ENCODE assay signal across 8 cellular contexts in the genomic region with DNA sequence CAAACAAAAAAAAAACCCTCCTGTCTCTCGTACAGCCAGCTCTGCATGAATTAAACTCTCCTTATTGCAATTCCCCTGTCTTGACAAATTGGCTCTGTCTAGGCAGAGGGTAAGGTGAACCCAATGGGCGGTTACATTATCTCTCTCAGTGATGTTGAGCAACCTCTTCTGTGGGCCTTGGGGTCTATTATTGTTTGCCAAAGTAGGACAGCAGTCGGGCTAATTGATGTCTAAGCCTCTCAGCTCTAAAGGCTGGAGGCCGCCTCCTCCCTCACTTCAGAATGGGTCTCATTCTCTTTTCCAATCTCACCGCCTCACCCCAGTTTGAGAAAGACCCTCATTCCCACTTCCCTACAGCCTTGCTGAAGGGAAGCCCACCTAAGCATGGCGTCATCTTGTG. TPM values are rescaled to one million over a fixed set of nuclear protein-coding genes. Genes with fewer than 3 reads are reported as not detected.
A peak's percentile ranks its signal among the peaks of the same experiment; 100 is the strongest.
DNase-seq lines count a peak whose midpoint lies in the region; ATAC-seq and TF ChIP-seq lines count a peak whose summit lies in the region.

No MANE protein-coding gene starts in this region.

- no peak for TF ChIP-seq POLR2A in tibial nerve (IDR thresholded peaks at IDR 0.05)

- 84 to 88% methylated on average over 6 of the region's 6 CpGs for WGBS in tibial nerve, 2 donors

- no peak for TF ChIP-seq EP300 in tibial nerve (IDR thresholded peaks at IDR 0.05)

- intact Hi-C loops in activated naive CD4-positive, alpha-beta T cell treated with anti-CD3 and anti-CD28 coated beads for 36 hours (cut with micrococcal nuclease): loop anchor here (5.0 kb wide), 2 partner anchors 269 to 474 kb away; partner anchors contain the start of gene CFL1
- intact Hi-C loops in ascending aorta (cut with DNase I): loop anchor here (5.0 kb wide), 1 partner anchor 189 kb away; the partner anchor contains the start of genes FAM89B and ZNRD2

- peaks cover 4% of the 10 kb centered on the region for H3K36me3 Mint-ChIP-seq in activated naive CD4-positive, alpha-beta T cell treated with anti-CD3 and anti-CD28 coated beads for 36 hours (ENCODE audit: low read depth)
- H3K36me3 Mint-ChIP-seq in mesothelial cell of epicardium: no peaks in the 10 kb centered on the region

- no peak overlapping the region for H3K4me3 ChIP-seq in ascending aorta
- no peak overlapping the region for H3K4me3 ChIP-seq in tibial nerve

- H3K27ac Mint-ChIP-seq in activated naive CD4-positive, alpha-beta T cell treated with anti-CD3 and anti-CD28 coated beads for 36 hours: peak overlapping the region; percentile 100
- H3K27ac Mint-ChIP-seq in mesothelial cell of epicardium: peak overlapping the region; percentile 91

- no peak for DNase-seq in activated naive CD4-positive, alpha-beta T cell treated with anti-CD3 and anti-CD28 coated beads for 36 hours
- no peak for DNase-seq in activated naive CD4-positive, alpha-beta T cell treated with anti-CD3 and anti-CD28 coated beads, Interleukin-2, amount 50 U/mL, for 16 hours
- DNase-seq in ascending aorta (ENCODE audit: low spot score in 2 of 2) (no peak), mesothelial cell of epicardium (ENCODE audit: low spot score in 2 of 2, unreplicated experiment in 2 of 2) (no peak), tibial nerve (ENCODE audit: low spot score in 2 of 2) (no peak), NCI-H1048 (lab: John Stamatoyannopoulos, UW) (no peak)

- H3K4me1 ChIP-seq in ascending aorta (peaks cover 13 to 43% of the 10 kb centered on the region in 2 donors), tibial nerve (peaks cover 0 to 78% (median 66%) of the 10 kb centered on the region in 4 donors)

- CTCF ChIA-PET in activated naive CD4-positive, alpha-beta T cell treated with anti-CD3 and anti-CD28 coated beads for 36 hours (lab: Charles Lee): interaction anchor here (0.6 to 4.1 kb wide), 2 partner anchors 30 to 33 kb away, joined by 3 to 24 read pairs; no protein-coding TSS in a partner anchor

- H3K27me3 ChIP-seq in ascending aorta (no peaks in the 10 kb centered on the region), tibial nerve (no peaks in the 10 kb centered on the region)

- H3K27ac ChIP-seq in ascending aorta: peak overlapping the region; percentile 95 to 97
- H3K27ac ChIP-seq in tibial nerve: peak overlapping the region; percentile 94 to 99 (median 99)

- no peaks in the 10 kb centered on the region for H3K9me3 ChIP-seq in ascending aorta
- H3K9me3 ChIP-seq in tibial nerve: no peaks in the 10 kb centered on the region

- H3K4me3 Mint-ChIP-seq in activated naive CD4-positive, alpha-beta T cell treated with anti-CD3 and anti-CD28 coated beads for 36 hours: peak overlapping the region; percentile 96
- H3K4me3 Mint-ChIP-seq in mesothelial cell of epicardium: peak overlapping the region; percentile 9

- H3K27me3 Mint-ChIP-seq in activated naive CD4-positive, alpha-beta T cell treated with anti-CD3 and anti-CD28 coated beads for 36 hours (ENCODE audit: low read depth): no peaks in the 10 kb centered on the region
- H3K27me3 Mint-ChIP-seq in mesothelial cell of epicardium (ENCODE audit: low read depth): no peaks in the 10 kb centered on the region

- H3K36me3 ChIP-seq in ascending aorta: no peaks in the 10 kb centered on the region
- H3K36me3 ChIP-seq in tibial nerve: peaks cover 0 to 2% (median 0%) of the 10 kb centered on the region in 3 donors

- no peaks in the 10 kb centered on the region for H3K9me3 Mint-ChIP-seq in activated naive CD4-positive, alpha-beta T cell treated with anti-CD3 and anti-CD28 coated beads for 36 hours
- no peaks in the 10 kb centered on the region for H3K9me3 Mint-ChIP-seq in mesothelial cell of epicardium

- ATAC-seq in GM19328 (IDR thresholded peaks at IDR 0.05; ENCODE audit: unreplicated experiment): no peak
- ATAC-seq in HG03108 (IDR thresholded peaks at IDR 0.05; ENCODE audit: unreplicated experiment): no peak

- TF ChIP-seq CTCF in ascending aorta (IDR thresholded peaks at IDR 0.05) (no peak), mesothelial cell of epicardium (IDR thresholded peaks at IDR 0.05; ENCODE audit: unreplicated experiment) (no peak), tibial nerve (IDR thresholded peaks at IDR 0.05) (no peak)

- peaks cover 57% of the 10 kb centered on the region for H3K4me1 Mint-ChIP-seq in activated naive CD4-positive, alpha-beta T cell treated with anti-CD3 and anti-CD28 coated beads for 36 hours (ENCODE audit: low read depth)
- peaks cover 43% of the 10 kb centered on the region for H3K4me1 Mint-ChIP-seq in mesothelial cell of epicardium

RNA-seq across cellular contexts. Expression of gene SLC25A45, which starts 1.3 kb away (rescaled TPM):
- 10 to 100 TPM; 10.4 to 12.1 TPM for total RNA-seq in activated naive CD4-positive, alpha-beta T cell treated with anti-CD3 and anti-CD28 coated beads for 36 hours
- total RNA-seq in ascending aorta (11.4 TPM), mesothelial cell of epicardium (3.9 to 4.7 TPM (median 4.7 TPM) in 3 replicates), tibial nerve (10 to 100 TPM in 2 of 4 donors, 1 to 10 TPM in 2; 1.8 to 22.5 (median 8.5) TPM)

RNA-seq across cellular contexts. Expression of gene FRMD8, which starts 2.7 kb away (rescaled TPM):
- 10 to 100 TPM; 38.2 to 40.0 TPM for total RNA-seq in activated naive CD4-positive, alpha-beta T cell treated with anti-CD3 and anti-CD28 coated beads for 36 hours
- 99.3 TPM for total RNA-seq in ascending aorta
- total RNA-seq in mesothelial cell of epicardium: 23.5 to 26.4 TPM (median 25.0 TPM) in 3 replicates
- total RNA-seq in tibial nerve: 100 to 1,000 TPM in 3 of 4 donors, 10 to 100 TPM in 1; 96.5 to 226 (median 128) TPM

RNA-seq across cellular contexts. Expression of gene TIGD3, which starts 29.2 kb away (rescaled TPM):
- total RNA-seq in activated naive CD4-positive, alpha-beta T cell treated with anti-CD3 and anti-CD28 coated beads for 36 hours: under 1 TPM; 0.32 to 0.62 TPM
- total RNA-seq in ascending aorta (not detected), mesothelial cell of epicardium (0.49 to 0.75 TPM (median 0.60 TPM) in 3 replicates), tibial nerve (under 1 TPM in 2 of 4 donors, not detected in 2; 0.30 to 0.59 TPM)

RNA-seq across cellular contexts. Expression of gene NEAT1, which starts 38.8 kb away (rescaled TPM):
- total RNA-seq in activated naive CD4-positive, alpha-beta T cell treated with anti-CD3 and anti-CD28 coated beads for 36 hours: 100 to 1,000 TPM; 693 to 750 TPM
- total RNA-seq in ascending aorta (180 TPM), mesothelial cell of epicardium (236 to 269 TPM (median 246 TPM) in 3 replicates), tibial nerve (100 to 1,000 TPM; 427 to 571 (median 461) TPM)

RNA-seq across cellular contexts. Expression of gene DPF2, which starts 50.1 kb away (rescaled TPM):
- total RNA-seq in activated naive CD4-positive, alpha-beta T cell treated with anti-CD3 and anti-CD28 coated beads for 36 hours: 10 to 100 TPM; 61.3 to 63.0 TPM
- total RNA-seq in ascending aorta: 70.9 TPM
- 80.1 to 85.3 TPM (median 81.3 TPM) in 3 replicates for total RNA-seq in mesothelial cell of epicardium
- total RNA-seq in tibial nerve: 10 to 100 TPM; 44.7 to 47.6 (median 46.2) TPM
